Comparison of ENCODE assay signal across 1 cellular context in the genomic region with DNA sequence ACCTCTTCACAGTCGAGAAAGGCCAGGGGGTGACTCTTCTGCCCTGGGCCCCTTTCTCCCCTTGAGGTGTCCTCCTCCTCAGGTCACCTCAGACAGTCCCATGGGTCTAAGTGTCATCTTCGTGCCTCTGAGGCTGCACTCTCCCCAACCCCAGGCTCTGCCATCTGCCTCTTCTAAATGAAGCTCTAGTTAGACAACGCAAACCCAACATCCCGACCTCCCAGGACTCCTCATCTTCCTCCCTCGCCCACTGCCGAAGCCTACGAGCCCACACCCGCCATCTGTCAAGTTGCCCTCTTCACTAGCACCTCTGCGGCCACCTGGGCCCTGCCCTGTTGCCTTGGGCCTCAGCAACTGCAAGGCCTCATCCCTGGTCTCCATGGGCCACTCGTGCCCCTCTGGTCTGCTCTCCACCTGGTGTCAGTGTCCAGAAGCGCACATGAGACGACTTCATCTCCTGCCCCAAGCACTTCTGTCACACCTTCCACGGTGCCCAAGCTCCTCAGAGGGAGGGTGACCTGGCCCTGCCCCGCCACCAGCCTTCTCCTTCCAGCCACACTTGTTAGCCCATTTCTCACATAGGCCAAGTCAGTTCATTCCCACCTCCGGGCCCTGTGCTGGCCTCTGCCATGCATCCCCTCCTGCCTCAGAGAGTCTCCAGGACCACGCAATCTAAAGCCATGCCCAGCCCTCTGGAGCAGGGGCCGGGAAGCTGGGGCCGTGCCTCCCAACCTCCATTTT.
TF ChIP-seq lines count a peak whose summit lies in the region.

No MANE protein-coding gene starts in this region.

TF ChIP-seq in A549, 52 proteins besides CTCF, POLR2A, EP300 and RAD21:
- TF ChIP-seq ZFP36 (IDR thresholded peaks at IDR 0.05; ENCODE audit: borderline replicate concordance, partially characterized antibody), result no peak
- TF ChIP-seq FOXS1 (CRISPR knock-in tag; IDR thresholded peaks at IDR 0.05), result no peak
- TF ChIP-seq HES2 (IDR thresholded peaks at IDR 0.05), result no peak
- TF ChIP-seq KDM1A (IDR thresholded peaks at IDR 0.05; ENCODE audit: low read depth), result no peak
- no peak for TF ChIP-seq HOXA7 (CRISPR knock-in tag; IDR thresholded peaks at IDR 0.05)
- no peak for TF ChIP-seq ATOH8 (CRISPR knock-in tag; IDR thresholded peaks at IDR 0.05; ENCODE audit: low read depth)
- TF ChIP-seq ZNF302 (CRISPR knock-in tag; IDR thresholded peaks at IDR 0.05), result no peak
- TF ChIP-seq JUNB (IDR thresholded peaks at IDR 0.05), result no peak
- TF ChIP-seq CBX8 (IDR thresholded peaks at IDR 0.05), result no peak
- no peak for TF ChIP-seq REST (IDR thresholded peaks at IDR 0.05)
- no peak for TF ChIP-seq HDAC2 (IDR thresholded peaks at IDR 0.05)
- TF ChIP-seq HOXB13 (CRISPR knock-in tag; IDR thresholded peaks at IDR 0.05; ENCODE audit: low read depth), result no peak
- no peak for TF ChIP-seq MYC (IDR thresholded peaks at IDR 0.05; ENCODE audit: borderline replicate concordance, low read length)
- no peak for TF ChIP-seq CBX2 (IDR thresholded peaks at IDR 0.05; ENCODE audit: borderline replicate concordance, low read depth)
- no peak for TF ChIP-seq SMC3 (IDR thresholded peaks at IDR 0.05)
- no peak for TF ChIP-seq ELK1 (IDR thresholded peaks at IDR 0.05; ENCODE audit: low read depth, low read length)
- no peak for TF ChIP-seq CEBPB (IDR thresholded peaks at IDR 0.05)
- no peak for TF ChIP-seq NR3C1 (IDR thresholded peaks at IDR 0.05)
- TF ChIP-seq, protein P1, sequence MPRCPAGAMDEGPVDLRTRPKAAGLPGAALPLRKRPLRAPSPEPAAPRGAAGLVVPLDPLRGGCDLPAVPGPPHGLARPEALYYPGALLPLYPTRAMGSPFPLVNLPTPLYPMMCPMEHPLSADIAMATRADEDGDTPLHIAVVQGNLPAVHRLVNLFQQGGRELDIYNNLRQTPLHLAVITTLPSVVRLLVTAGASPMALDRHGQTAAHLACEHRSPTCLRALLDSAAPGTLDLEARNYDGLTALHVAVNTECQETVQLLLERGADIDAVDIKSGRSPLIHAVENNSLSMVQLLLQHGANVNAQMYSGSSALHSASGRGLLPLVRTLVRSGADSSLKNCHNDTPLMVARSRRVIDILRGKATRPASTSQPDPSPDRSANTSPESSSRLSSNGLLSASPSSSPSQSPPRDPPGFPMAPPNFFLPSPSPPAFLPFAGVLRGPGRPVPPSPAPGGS (IDR thresholded peaks at IDR 0.05), result no peak
- no peak for TF ChIP-seq POLR2AphosphoS2 (conservative IDR thresholded peaks at IDR 0.05; ENCODE audit: low read length)
